Comparison of ENCODE assay signal across 3 cellular contexts in the genomic region with DNA sequence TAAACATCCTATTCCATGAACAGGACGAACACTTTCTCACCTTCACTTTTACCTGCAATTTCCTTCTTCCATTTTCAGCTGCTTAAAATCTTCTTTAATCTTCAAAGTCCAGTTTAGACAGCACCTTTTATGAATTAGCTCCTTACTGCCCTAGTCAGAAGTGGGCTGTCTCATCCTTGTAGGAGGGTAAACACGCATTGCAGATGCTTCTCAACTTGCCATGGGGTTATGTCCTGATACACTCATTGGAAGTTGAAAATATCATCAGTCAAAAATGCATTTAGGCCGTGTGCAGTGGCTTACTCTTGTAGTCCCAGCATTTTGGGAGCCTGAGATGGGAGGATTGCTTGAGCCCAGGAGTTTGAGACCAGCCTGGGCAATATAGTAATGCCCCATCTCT.
TF ChIP-seq lines count a peak whose summit lies in the region.

No MANE protein-coding gene starts in this region.

TF ChIP-seq in HCT116, 20 proteins besides CTCF, POLR2A, EP300 and RAD21:
- no peak for TF ChIP-seq TCF7L2 (IDR thresholded peaks at IDR 0.05; ENCODE audit: borderline replicate concordance, extremely low read depth, insufficient read depth, insufficient read length)
- no peak for TF ChIP-seq EGR1 (IDR thresholded peaks at IDR 0.05; ENCODE audit: low read depth)
- TF ChIP-seq ZNF274 (IDR thresholded peaks at IDR 0.05; ENCODE audit: low read depth, low read length): no peak
- TF ChIP-seq SP1 (IDR thresholded peaks at IDR 0.05; ENCODE audit: low read depth): no peak
- no peak for TF ChIP-seq EZH2phosphoT487 (IDR thresholded peaks at IDR 0.05; ENCODE audit: borderline replicate concordance)
- no peak for TF ChIP-seq ZFX (IDR thresholded peaks at IDR 0.05)
- TF ChIP-seq ELF1 (IDR thresholded peaks at IDR 0.05; ENCODE audit: borderline replicate concordance, low read depth): no peak
- no peak for TF ChIP-seq CEBPB (IDR thresholded peaks at IDR 0.05; ENCODE audit: low read depth)
- TF ChIP-seq, protein P1, sequence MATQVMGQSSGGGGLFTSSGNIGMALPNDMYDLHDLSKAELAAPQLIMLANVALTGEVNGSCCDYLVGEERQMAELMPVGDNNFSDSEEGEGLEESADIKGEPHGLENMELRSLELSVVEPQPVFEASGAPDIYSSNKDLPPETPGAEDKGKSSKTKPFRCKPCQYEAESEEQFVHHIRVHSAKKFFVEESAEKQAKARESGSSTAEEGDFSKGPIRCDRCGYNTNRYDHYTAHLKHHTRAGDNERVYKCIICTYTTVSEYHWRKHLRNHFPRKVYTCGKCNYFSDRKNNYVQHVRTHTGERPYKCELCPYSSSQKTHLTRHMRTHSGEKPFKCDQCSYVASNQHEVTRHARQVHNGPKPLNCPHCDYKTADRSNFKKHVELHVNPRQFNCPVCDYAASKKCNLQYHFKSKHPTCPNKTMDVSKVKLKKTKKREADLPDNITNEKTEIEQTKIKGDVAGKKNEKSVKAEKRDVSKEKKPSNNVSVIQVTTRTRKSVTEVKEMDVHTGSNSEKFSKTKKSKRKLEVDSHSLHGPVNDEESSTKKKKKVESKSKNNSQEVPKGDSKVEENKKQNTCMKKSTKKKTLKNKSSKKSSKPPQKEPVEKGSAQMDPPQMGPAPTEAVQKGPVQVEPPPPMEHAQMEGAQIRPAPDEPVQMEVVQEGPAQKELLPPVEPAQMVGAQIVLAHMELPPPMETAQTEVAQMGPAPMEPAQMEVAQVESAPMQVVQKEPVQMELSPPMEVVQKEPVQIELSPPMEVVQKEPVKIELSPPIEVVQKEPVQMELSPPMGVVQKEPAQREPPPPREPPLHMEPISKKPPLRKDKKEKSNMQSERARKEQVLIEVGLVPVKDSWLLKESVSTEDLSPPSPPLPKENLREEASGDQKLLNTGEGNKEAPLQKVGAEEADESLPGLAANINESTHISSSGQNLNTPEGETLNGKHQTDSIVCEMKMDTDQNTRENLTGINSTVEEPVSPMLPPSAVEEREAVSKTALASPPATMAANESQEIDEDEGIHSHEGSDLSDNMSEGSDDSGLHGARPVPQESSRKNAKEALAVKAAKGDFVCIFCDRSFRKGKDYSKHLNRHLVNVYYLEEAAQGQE (IDR thresholded peaks at IDR 0.05; ENCODE audit: low read depth): no peak
- TF ChIP-seq FOSL1 (IDR thresholded peaks at IDR 0.05; ENCODE audit: low read depth): no peak
- TF ChIP-seq JUND (IDR thresholded peaks at IDR 0.05): no peak
- TF ChIP-seq EZH2 (IDR thresholded peaks at IDR 0.05): no peak
- TF ChIP-seq, protein P2, sequence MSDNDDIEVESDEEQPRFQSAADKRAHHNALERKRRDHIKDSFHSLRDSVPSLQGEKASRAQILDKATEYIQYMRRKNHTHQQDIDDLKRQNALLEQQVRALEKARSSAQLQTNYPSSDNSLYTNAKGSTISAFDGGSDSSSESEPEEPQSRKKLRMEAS (IDR thresholded peaks at IDR 0.05): no peak
- no peak for TF ChIP-seq POLR2AphosphoS5 (IDR thresholded peaks at IDR 0.05; ENCODE audit: low read depth, low read length)
- TF ChIP-seq SRF (IDR thresholded peaks at IDR 0.05; ENCODE audit: low read depth): no peak

TF ChIP-seq in SK-N-SH, 30 proteins besides CTCF, POLR2A, EP300 and RAD21:
- TF ChIP-seq TEAD4 (IDR thresholded peaks at IDR 0.05; ENCODE audit: borderline replicate concordance, insufficient read depth) (no peak), RXRA (IDR thresholded peaks at IDR 0.05; ENCODE audit: borderline replicate concordance, low read depth) (no peak), TCF12 (IDR thresholded peaks at IDR 0.05) (no peak; the same call in 1 of the 2 replicates), ELF1 (IDR thresholded peaks at IDR 0.05) (no peak), RFX5 (IDR thresholded peaks at IDR 0.05; ENCODE audit: low read length) (no peak), MXI1 (IDR thresholded peaks at IDR 0.05; ENCODE audit: low read depth, low read length) (no peak), SMC3 (IDR thresholded peaks at IDR 0.05; ENCODE audit: low read depth, low read length) (no peak)

TF ChIP-seq in endothelial cell of umbilical vein, 7 proteins besides CTCF, POLR2A, EP300 and RAD21:
- TF ChIP-seq EZH2 (IDR thresholded peaks at IDR 0.05; ENCODE audit: borderline replicate concordance, low read depth, low read length, severe bottlenecking) (no peak), FOS (IDR thresholded peaks at IDR 0.05; ENCODE audit: borderline replicate concordance, insufficient read depth, low read length) (no peak), MYC (IDR thresholded peaks at IDR 0.05; ENCODE audit: low read depth, low read length) (no peak), JUN (IDR thresholded peaks at IDR 0.05; ENCODE audit: borderline replicate concordance, insufficient read depth, insufficient read length, low read depth) (no peak), POLR2AphosphoS5 (IDR thresholded peaks at IDR 0.05; ENCODE audit: insufficient read depth, low read depth, low read length) (no peak), GATA2 (IDR thresholded peaks at IDR 0.05; ENCODE audit: insufficient read depth, insufficient read length, low read depth, low read length) (no peak)
- TF ChIP-seq, protein P2 (IDR thresholded peaks at IDR 0.05; ENCODE audit: insufficient read depth, insufficient read length): no peak
